Comparison of ENCODE assay signal across 13 cellular contexts in the genomic region with DNA sequence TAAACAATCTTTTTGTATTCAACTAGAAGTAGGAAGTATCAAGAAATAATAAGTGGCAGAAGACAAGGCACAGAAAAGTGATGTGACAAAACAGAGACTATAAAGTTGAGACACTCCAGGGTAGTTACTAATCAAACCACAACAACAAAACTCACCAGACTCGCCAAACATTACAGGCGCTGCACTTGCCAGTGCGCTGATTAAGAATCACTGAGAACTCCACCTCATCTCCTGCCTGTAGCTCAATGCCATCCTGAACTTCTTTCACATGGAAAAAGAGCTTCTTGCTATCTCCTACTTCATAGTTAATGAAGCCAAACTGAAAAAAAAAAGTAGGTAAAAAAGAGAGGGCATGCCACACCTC. TPM values are rescaled to one million over a fixed set of nuclear protein-coding genes. Genes with fewer than 3 reads are reported as not detected.
A peak's percentile ranks its signal among the peaks of the same experiment; 100 is the strongest.
DNase-seq lines count a peak whose midpoint lies in the region; ATAC-seq and TF ChIP-seq lines count a peak whose summit lies in the region.
"Had no signal": no experiment of that assay in that cellular context is flagged by ENCODE, and none has a peak within 500 bp of the region (broad histone marks: within the 10 kb centered on the region; RNA-seq: fewer than 3 reads in every experiment).

No MANE protein-coding gene starts in this region.

- H3K4me1 ChIP-seq in PC-3 (ENCODE audit: insufficient read depth, low read length): peaks cover 26% of the 10 kb centered on the region
- peaks cover 4 to 37% (median 23%) of the 10 kb centered on the region in 9 donors for H3K4me1 ChIP-seq in heart right ventricle

- no peak overlapping the region for H3K4me2 ChIP-seq in PC-3 (ENCODE audit: low read length)

- ATAC-seq in PC-3: peak; percentile 53; the same call in 1 of the 2 replicates
- no peak for ATAC-seq in heart right ventricle

- peaks cover 76% of the 10 kb centered on the region for H3K36me3 Mint-ChIP-seq in activated CD4-positive, alpha-beta T cell treated with anti-CD3 and anti-CD28 coated beads, Interleukin-2, amount 10 ng/mL, durations not matched to agents 24 days and 14 days (ENCODE audit: low read depth)
- peaks cover 78% of the 10 kb centered on the region for H3K36me3 Mint-ChIP-seq in dendritic cell treated with granulocyte-macrophage colony-stimulating factor and Interleukin-4, amounts not matched to agents 40 ng/mL and 50 ng/mL, for 4 days (ENCODE audit: low read depth)

- H3K9me3 ChIP-seq in PC-3 (ENCODE audit: low read length) (no peaks in the 10 kb centered on the region), heart right ventricle (no peaks in the 10 kb centered on the region)
- H3K9me3 ChIP-seq: transverse colon had no signal

- H3K27ac Mint-ChIP-seq in activated CD4-positive, alpha-beta T cell treated with anti-CD3 and anti-CD28 coated beads, Interleukin-2, amount 10 ng/mL, durations not matched to agents 24 days and 14 days: peak overlapping the region; percentile 56
- H3K27ac Mint-ChIP-seq in dendritic cell treated with granulocyte-macrophage colony-stimulating factor and Interleukin-4, amounts not matched to agents 40 ng/mL and 50 ng/mL, for 4 days: peak overlapping the region; percentile 52

- BruUV-seq in PC-3 (replicated peaks; lab: Mats Ljungman, UMichigan): no TSS peak

- H3K27me3 ChIP-seq in PC-3 (ENCODE audit: low read length) (no peaks in the 10 kb centered on the region), heart right ventricle (no peaks in the 10 kb centered on the region)
- H3K27me3 ChIP-seq: transverse colon had no signal

- 0 out of 2 replicates have a peak, but pooled peaks cover 4% of the 10 kb centered on the region for H4K20me1 ChIP-seq in PC-3 (ENCODE audit: low read length)

- no peaks in the 10 kb centered on the region for H3K27me3 Mint-ChIP-seq in activated CD4-positive, alpha-beta T cell treated with anti-CD3 and anti-CD28 coated beads, Interleukin-2, amount 10 ng/mL, durations not matched to agents 24 days and 14 days
- H3K27me3 Mint-ChIP-seq in dendritic cell treated with granulocyte-macrophage colony-stimulating factor and Interleukin-4, amounts not matched to agents 40 ng/mL and 50 ng/mL, for 4 days: no peaks in the 10 kb centered on the region

- no peak overlapping the region for H3K4me3 ChIP-seq in PC-3 (ENCODE audit: low read length)
- H3K4me3 ChIP-seq in heart right ventricle: no peak overlapping the region
- H3K4me3 ChIP-seq: transverse colon had no signal

- no peak overlapping the region for H3K9ac ChIP-seq in PC-3 (ENCODE audit: low read length)

- H3K9me3 Mint-ChIP-seq in activated CD4-positive, alpha-beta T cell treated with anti-CD3 and anti-CD28 coated beads, Interleukin-2, amount 10 ng/mL, durations not matched to agents 24 days and 14 days: no peaks in the 10 kb centered on the region
- no peaks in the 10 kb centered on the region for H3K9me3 Mint-ChIP-seq in dendritic cell treated with granulocyte-macrophage colony-stimulating factor and Interleukin-4, amounts not matched to agents 40 ng/mL and 50 ng/mL, for 4 days

- H3K4me1 Mint-ChIP-seq in activated CD4-positive, alpha-beta T cell treated with anti-CD3 and anti-CD28 coated beads, Interleukin-2, amount 10 ng/mL, durations not matched to agents 24 days and 14 days: peaks cover 16% of the 10 kb centered on the region
- no peaks in the 10 kb centered on the region for H3K4me1 Mint-ChIP-seq in dendritic cell treated with granulocyte-macrophage colony-stimulating factor and Interleukin-4, amounts not matched to agents 40 ng/mL and 50 ng/mL, for 4 days (ENCODE audit: low read depth)

- H3K4me3 Mint-ChIP-seq in activated CD4-positive, alpha-beta T cell treated with anti-CD3 and anti-CD28 coated beads, Interleukin-2, amount 10 ng/mL, durations not matched to agents 24 days and 14 days: no peak overlapping the region
- no peak overlapping the region for H3K4me3 Mint-ChIP-seq in dendritic cell treated with granulocyte-macrophage colony-stimulating factor and Interleukin-4, amounts not matched to agents 40 ng/mL and 50 ng/mL, for 4 days

- H3F3A ChIP-seq in PC-3 (ENCODE audit: low read length, unreplicated experiment): no peaks in the 10 kb centered on the region

- WGBS in heart right ventricle, 2 donors: 87 to 88% methylated on average over 3 of the region's 3 CpGs

- peak overlapping the region; percentile 87 for H3K27ac ChIP-seq in PC-3 (ENCODE audit: low read length)
- no peak overlapping the region for H3K27ac ChIP-seq in heart right ventricle
- H3K27ac ChIP-seq: WERI-Rb-1 had no signal

- no peaks in the 10 kb centered on the region for H3K9me2 ChIP-seq in PC-3 (replicated peaks; ENCODE audit: low read length)

- peaks cover 15% of the 10 kb centered on the region for H3K79me2 ChIP-seq in PC-3 (ENCODE audit: low read length)

- no peak for TF ChIP-seq CTCF in PC-3 (conservative IDR thresholded peaks at IDR 0.05; ENCODE audit: low read depth, low read length)
- TF ChIP-seq CTCF in heart right ventricle (IDR thresholded peaks at IDR 0.05): no peak

- no peak for DNase-seq in activated CD4-positive, alpha-beta T cell treated with anti-CD3 and anti-CD28 coated beads, Interleukin-2, amount 10 ng/mL, durations not matched to agents 24 days and 14 days
- DNase-seq in activated CD4-positive, alpha-beta T cell treated with anti-CD3 and anti-CD28 coated beads, Interleukin-2, amount 50 U/mL, for 48 hours: no peak
- peak; percentile 52 for DNase-seq in PC-3
- peak; percentile 16 for DNase-seq in renal cortical epithelial cell (ENCODE audit: low read depth)
- DNase-seq in amygdala (lab: John Stamatoyannopoulos, UW): no peak
- DNase-seq in NCI-H748 (lab: John Stamatoyannopoulos, UW; ENCODE audit: unreplicated experiment): no peak
- DNase-seq in heart right ventricle: no peak
- DNase-seq: hippocampal formation, transverse colon, WERI-Rb-1 had no signal

- POLR2A ChIA-PET in PC-3 (lab: Charles Lee; ENCODE audit: unreplicated experiment): no interaction called here

- H3K36me3 ChIP-seq in PC-3 (ENCODE audit: low read depth, low read length) (peaks cover 80% of the 10 kb centered on the region), heart right ventricle (peaks cover 0 to 81% (median 66%) of the 10 kb centered on the region in 9 donors)

- CTCF ChIA-PET in PC-3 (lab: Charles Lee): no interaction called here

- H2AFZ ChIP-seq in PC-3 (ENCODE audit: low read length): no peak overlapping the region

- intact Hi-C loops in activated CD4-positive, alpha-beta T cell treated with anti-CD3 and anti-CD28 coated beads, Interleukin-2, amount 10 ng/mL, durations not matched to agents 24 days and 14 days (cut with micrococcal nuclease): no loop called here
- intact Hi-C loops in PC-3 (cut with micrococcal nuclease) (no loop called here), heart right ventricle (cut with DNase I) (loop anchor here in 5 of 10 donors (5.0 to 10.0 kb wide), 5 partner anchors 33 to 137 kb away; a partner anchor contains a TSS)
- intact Hi-C loops in dendritic cell treated with granulocyte-macrophage colony-stimulating factor and Interleukin-4, amounts not matched to agents 40 ng/mL and 50 ng/mL, for 4 days (cut with micrococcal nuclease): loop anchor here (5.0 kb wide), 1 partner anchor 372 kb away; no protein-coding TSS in a partner anchor

RNA-seq across cellular contexts. Expression of a gene that starts 2.8 kb away (rescaled TPM):
- 60.7 and 61.4 TPM in 2 replicates for total RNA-seq in activated CD4-positive, alpha-beta T cell treated with anti-CD3 and anti-CD28 coated beads, Interleukin-2, amount 10 ng/mL, durations not matched to agents 24 days and 14 days
- total RNA-seq in PC-3 (2014; rRNA removed) (12.6 and 15.1 TPM in 2 replicates), renal cortical epithelial cell (81.6 and 107 TPM in 2 replicates), heart right ventricle (10 to 100 TPM in 2 of 10 donors, 1 to 10 TPM in 8; 6.2 to 17.2 (median 8.6) TPM)
- 10 to 100 TPM in 1 of 2 donors, 1 to 10 TPM in 1; 6.2 to 10.0 TPM for polyA plus RNA-seq in heart right ventricle

RNA-seq across cellular contexts. Expression of a gene that starts 24.1 kb away (rescaled TPM):
- not detected in 2 replicates for total RNA-seq in activated CD4-positive, alpha-beta T cell treated with anti-CD3 and anti-CD28 coated beads, Interleukin-2, amount 10 ng/mL, durations not matched to agents 24 days and 14 days
- not detected in 2 replicates for total RNA-seq in PC-3 (2014; rRNA removed)
- not detected in 2 replicates for total RNA-seq in renal cortical epithelial cell
- total RNA-seq in heart right ventricle: under 1 TPM in 1 of 10 donors, not detected in 9; 0.59 TPM
- not detected for polyA plus RNA-seq in heart right ventricle
- total RNA-seq: lower leg skin had no signal
- polyA plus RNA-seq: neural cell had no signal

RNA-seq across cellular contexts. Expression of a gene that starts 38.4 kb away (rescaled TPM):
- 418 and 419 TPM in 2 replicates for total RNA-seq in activated CD4-positive, alpha-beta T cell treated with anti-CD3 and anti-CD28 coated beads, Interleukin-2, amount 10 ng/mL, durations not matched to agents 24 days and 14 days
- 380 and 480 TPM in 2 replicates for total RNA-seq in PC-3 (2014; rRNA removed)
- 755 and 829 TPM in 2 replicates for total RNA-seq in renal cortical epithelial cell
- total RNA-seq in heart right ventricle: 1,000 to 10,000 TPM in 1 of 10 donors, 100 to 1,000 TPM in 9; 720 to 1,012 (median 916) TPM
- 100 to 1,000 TPM; 137 to 233 TPM for polyA plus RNA-seq in heart right ventricle

RNA-seq across cellular contexts. Expression of a gene that starts 49.6 kb away (rescaled TPM):
- total RNA-seq in activated CD4-positive, alpha-beta T cell treated with anti-CD3 and anti-CD28 coated beads, Interleukin-2, amount 10 ng/mL, durations not matched to agents 24 days and 14 days: 0.12 and 0.21 TPM in 2 replicates
- total RNA-seq in PC-3 (2014; rRNA removed) (0.95 and 2.0 TPM in 2 replicates), renal cortical epithelial cell (1.5 and 2.8 TPM in 2 replicates), heart right ventricle (1 to 10 TPM; 2.8 to 5.2 (median 3.5) TPM)
- polyA plus RNA-seq in heart right ventricle: 1 to 10 TPM; 1.3 to 2.9 TPM

Comparison
In these comparisons a context has a peak if more than half of its experiments do, and no peak if none do; other contexts are left out.
1. DNase-seq: peak in PC-3 (single experiment) and renal cortical epithelial cell (single experiment); none in activated CD4-positive, alpha-beta T cell treated with anti-CD3 and anti-CD28 coated beads, Interleukin-2, amount 10 ng/mL, durations not matched to agents 24 days and 14 days (single experiment), activated CD4-positive, alpha-beta T cell treated with anti-CD3 and anti-CD28 coated beads, Interleukin-2, amount 50 U/mL, for 48 hours (0 of 2), amygdala (0 of 56), NCI-H748 (single experiment) and heart right ventricle (0 of 2).